1 cellular context compared by ENCODE assay signal in the genomic region with DNA sequence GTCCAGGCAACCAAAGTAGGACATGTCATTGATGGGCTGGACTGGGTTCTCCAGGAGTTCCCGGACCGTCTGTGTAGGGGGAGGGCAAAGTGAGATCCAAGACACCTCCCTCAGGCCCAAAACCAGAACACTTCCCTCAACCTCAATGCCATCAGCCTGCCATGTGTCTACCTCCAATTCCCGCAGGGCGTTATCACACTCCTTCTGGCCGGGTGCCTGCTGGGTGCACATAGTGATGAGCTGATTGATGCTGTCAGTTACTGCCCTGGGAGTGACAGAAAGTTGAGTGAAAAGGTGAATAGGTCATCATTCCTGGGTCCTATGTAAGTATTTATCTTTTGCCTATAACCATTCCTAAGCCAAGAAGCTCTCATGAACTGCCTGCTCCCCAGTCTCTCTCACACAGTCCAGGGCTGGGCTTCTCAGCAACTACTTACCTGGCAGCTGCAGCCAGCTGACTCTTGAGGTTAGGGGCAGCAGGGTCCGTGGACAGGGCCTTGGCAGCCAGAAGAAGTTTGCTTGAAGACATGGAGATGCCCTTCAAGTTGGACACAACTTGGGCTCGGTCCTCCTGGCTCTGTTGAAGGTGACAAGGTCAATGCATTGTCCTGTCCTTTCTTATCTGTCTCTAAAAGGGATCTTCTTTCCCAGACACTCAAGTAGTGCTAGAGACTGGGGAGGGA.
TF ChIP-seq lines count a peak whose summit lies in the region.

No MANE protein-coding gene starts in this region.

TF ChIP-seq in endothelial cell of umbilical vein, 7 proteins besides CTCF, POLR2A, EP300 and RAD21:
- no peak for TF ChIP-seq JUN (IDR thresholded peaks at IDR 0.05; ENCODE audit: borderline replicate concordance, insufficient read depth, insufficient read length, low read depth)
- no peak for TF ChIP-seq MYC (IDR thresholded peaks at IDR 0.05; ENCODE audit: low read depth, low read length)
- TF ChIP-seq POLR2AphosphoS5 (IDR thresholded peaks at IDR 0.05; ENCODE audit: insufficient read depth, low read depth, low read length), result no peak
- TF ChIP-seq FOS (IDR thresholded peaks at IDR 0.05; ENCODE audit: borderline replicate concordance, insufficient read depth, low read length), result no peak
- no peak for TF ChIP-seq MAX (IDR thresholded peaks at IDR 0.05; ENCODE audit: insufficient read depth, insufficient read length)
- no peak for TF ChIP-seq EZH2 (IDR thresholded peaks at IDR 0.05; ENCODE audit: borderline replicate concordance, low read depth, low read length, severe bottlenecking)
- TF ChIP-seq GATA2 (IDR thresholded peaks at IDR 0.05; ENCODE audit: insufficient read depth, insufficient read length, low read depth, low read length), result no peak
